Comparison of ENCODE assay signal across 19 cellular contexts in genomic region chr9:114465417-114465816, GRCh38. TPM values are rescaled to one million over a fixed set of nuclear protein-coding genes. Genes with fewer than 3 reads are reported as not detected.
DNase-seq lines count a peak whose midpoint lies in the region; TF ChIP-seq lines count a peak whose summit lies in the region.
"Had no signal": no experiment of that assay in that cellular context is flagged by ENCODE, and none has a peak within 500 bp of the region (broad histone marks: within the 10 kb centered on the region; RNA-seq: fewer than 3 reads in every experiment).

No MANE protein-coding gene starts in this region.

- no peak for TF ChIP-seq POLR2A in adrenal gland (IDR thresholded peaks at IDR 0.05)

- H3K27me3 ChIP-seq in H7 (ENCODE audit: control insufficient read depth, insufficient read depth, low read length) (no peaks in the 10 kb centered on the region), adrenal gland (no peaks in the 10 kb centered on the region), neural progenitor cell (no peaks in the 10 kb centered on the region), hepatocyte (no peaks in the 10 kb centered on the region)
- H3K27me3 ChIP-seq: BE2C; BLaER1 treated with 17β-estradiol and CSF1 and Interleukin-3, amounts not matched to agents 10 nM and 100 nM had no signal

- H2AFZ ChIP-seq in neural progenitor cell (replicated peaks): no peak overlapping the region
- no peak overlapping the region for H2AFZ ChIP-seq in hepatocyte

- H4K20me1 ChIP-seq in neural progenitor cell (ENCODE audit: low read depth) (no peaks in the 10 kb centered on the region), hepatocyte (ENCODE audit: insufficient read depth, poor library complexity, severe bottlenecking) (no peaks in the 10 kb centered on the region)
- H4K20me1 ChIP-seq: BLaER1 treated with 17β-estradiol and CSF1 and Interleukin-3, amounts not matched to agents 10 nM and 100 nM had no signal

- H3K4me3 Mint-ChIP-seq in neural progenitor cell: no peak overlapping the region

- H3F3A ChIP-seq in neural progenitor cell (ENCODE audit: low read depth): no peaks in the 10 kb centered on the region

- peaks cover 12% of the 10 kb centered on the region for H3K4me1 Mint-ChIP-seq in neural progenitor cell
- H3K4me1 Mint-ChIP-seq: CD4-positive, alpha-beta memory T cell had no signal

- peak overlapping the region; percentile 29 for H3K27ac Mint-ChIP-seq in neural progenitor cell

- H3K79me2 ChIP-seq in neural progenitor cell (ENCODE audit: low read depth) (no peaks in the 10 kb centered on the region), hepatocyte (no peaks in the 10 kb centered on the region)

- intact Hi-C loops in adrenal gland (cut with DNase I): no loop called here

- no peak for TF ChIP-seq CTCF in adrenal gland (IDR thresholded peaks at IDR 0.05)
- TF ChIP-seq CTCF in neural progenitor cell (IDR thresholded peaks at IDR 0.05): no peak
- TF ChIP-seq CTCF in hepatocyte (IDR thresholded peaks at IDR 0.05; ENCODE audit: poor library complexity): no peak

- peaks cover 8% of the 10 kb centered on the region for H3K36me3 Mint-ChIP-seq in neural progenitor cell
- H3K36me3 Mint-ChIP-seq: CD4-positive, alpha-beta memory T cell had no signal

- peaks cover 26 to 28% of the 10 kb centered on the region in 2 donors for H3K4me1 ChIP-seq in adrenal gland (replicated peaks in 1 of 2)
- peaks cover 10% of the 10 kb centered on the region for H3K4me1 ChIP-seq in neural progenitor cell
- H3K4me1 ChIP-seq in hepatocyte (ENCODE audit: insufficient read depth): peaks cover 5% of the 10 kb centered on the region
- H3K4me1 ChIP-seq: A549, BE2C had no signal

- no peaks in the 10 kb centered on the region for H3K9me3 Mint-ChIP-seq in neural progenitor cell

- peak; percentile 37 for DNase-seq in activated CD8-positive, alpha-beta memory T cell treated with anti-CD3 and anti-CD28 coated beads, Interleukin-2, amount 50 U/mL, for 48 hours
- no peak for DNase-seq in activated CD8-positive, alpha-beta memory T cell treated with anti-CD3 and anti-CD28 coated beads for 24 hours
- DNase-seq in H7: peak; percentile 13
- DNase-seq in adrenal gland: peak in 2 of 7 donors; percentile 19 to 48
- no peak for DNase-seq in neural progenitor cell (ENCODE audit: low spot score)
- no peak for DNase-seq in hepatocyte (ENCODE audit: low spot score)
- DNase-seq in activated gamma-delta T cell treated with Interleukin-2 at 50 U/mL for 16 hours: no peak
- DNase-seq: 8988T; ACHN; AML-193; BE2C; Calu3; CD4-positive, alpha-beta memory T cell; DMS53; GF-D8; GOT3; HCEC 1CT had no signal

- H3K9ac ChIP-seq in neural progenitor cell: no peak overlapping the region
- H3K9ac ChIP-seq: BLaER1 treated with 17β-estradiol and CSF1 and Interleukin-3, amounts not matched to agents 10 nM and 100 nM had no signal

- no peaks in the 10 kb centered on the region for H3K9me3 ChIP-seq in adrenal gland (replicated peaks in 1 of 3)
- H3K9me3 ChIP-seq in neural progenitor cell (ENCODE audit: low read depth): no peaks in the 10 kb centered on the region
- no peaks in the 10 kb centered on the region for H3K9me3 ChIP-seq in hepatocyte (ENCODE audit: low read depth)
- H3K9me3 ChIP-seq: A549, BE2C had no signal

- 73 to 86% (median 82%) methylated on average over 4 of the region's 4 CpGs for WGBS in adrenal gland, 4 donors
- 95% methylated on average over 4 of the region's 4 CpGs for WGBS in hepatocyte (ENCODE audit: low lambda C conversion rate, missing lambda C conversion rate)

- H3K4me3 ChIP-seq in H7 (ENCODE audit: insufficient read depth, low read depth, low read length) (no peak overlapping the region), adrenal gland (no peak overlapping the region), neural progenitor cell (no peak overlapping the region), hepatocyte (no peak overlapping the region)
- H3K4me3 ChIP-seq: A549; BLaER1 treated with 17β-estradiol and CSF1 and Interleukin-3, amounts not matched to agents 10 nM and 100 nM had no signal

- H3K4me2 ChIP-seq in neural progenitor cell: no peak overlapping the region
- H3K4me2 ChIP-seq in hepatocyte: no peak overlapping the region
- H3K4me2 ChIP-seq: A549; BLaER1 treated with 17β-estradiol and CSF1 and Interleukin-3, amounts not matched to agents 10 nM and 100 nM had no signal

- no peaks in the 10 kb centered on the region for H3K9me2 ChIP-seq in hepatocyte (replicated peaks; ENCODE audit: insufficient read depth)

- H3K36me3 ChIP-seq in H7 (replicated peaks; ENCODE audit: control insufficient read depth, insufficient read depth, low read length): no peaks in the 10 kb centered on the region
- H3K36me3 ChIP-seq in adrenal gland (replicated peaks in 1 of 2): peaks cover 0 to 4% of the 10 kb centered on the region in 2 donors
- no peaks in the 10 kb centered on the region for H3K36me3 ChIP-seq in neural progenitor cell
- no peaks in the 10 kb centered on the region for H3K36me3 ChIP-seq in hepatocyte (replicated peaks; ENCODE audit: insufficient read depth, low read depth)
- H3K36me3 ChIP-seq: BE2C; BLaER1 treated with 17β-estradiol and CSF1 and Interleukin-3, amounts not matched to agents 10 nM and 100 nM had no signal

- peaks cover 3% of the 10 kb centered on the region for H3K27me3 Mint-ChIP-seq in neural progenitor cell (ENCODE audit: insufficient read depth, low read depth)
- H3K27me3 Mint-ChIP-seq: CD4-positive, alpha-beta memory T cell had no signal

- H3K27ac ChIP-seq in adrenal gland: peak overlapping the region in 4 of 5 donors; percentile 18 to 89 (median 81)
- H3K27ac ChIP-seq in neural progenitor cell: no peak overlapping the region
- no peak overlapping the region for H3K27ac ChIP-seq in hepatocyte
- H3K27ac ChIP-seq: A549; BLaER1 treated with 17β-estradiol and CSF1 and Interleukin-3, amounts not matched to agents 10 nM and 100 nM had no signal

RNA-seq across cellular contexts. Expression of gene WHRN, which starts 39.9 kb away (rescaled TPM):
- 4.4 and 10.6 TPM in 2 replicates for total RNA-seq in H7 (2014; rRNA removed; shearing (Covaris generic))
- total RNA-seq in adrenal gland (100 to 1,000 TPM in 4 of 8 donors, 10 to 100 TPM in 4; 67.2 to 154 (median 96.4) TPM), neural progenitor cell (ENCODE audit: low replicate concordance) (1.1 and 6.6 TPM in 2 replicates), hepatocyte (3.2 and 3.7 TPM in 2 replicates)
- polyA plus RNA-seq in adrenal gland (100 to 1,000 TPM in 2 of 3 donors, 10 to 100 TPM in 1; 34.8 to 359 (median 247) TPM), hepatocyte (6.6 and 14.4 TPM in 2 replicates)

Comparison
In these comparisons a context has a peak if more than half of its experiments do, and no peak if none do; other contexts are left out.
1. DNase-seq: peak in activated CD8-positive, alpha-beta memory T cell treated with anti-CD3 and anti-CD28 coated beads, Interleukin-2, amount 50 U/mL, for 48 hours (single experiment) and H7 (single experiment); none in activated CD8-positive, alpha-beta memory T cell treated with anti-CD3 and anti-CD28 coated beads for 24 hours (single experiment), neural progenitor cell (single experiment), hepatocyte (single experiment) and activated gamma-delta T cell treated with Interleukin-2 at 50 U/mL for 16 hours (single experiment).
2. H3K27ac ChIP-seq: peak in adrenal gland (4 of 5); none in neural progenitor cell (single experiment) and hepatocyte (single experiment).